1 cellular context compared by ENCODE assay signal in the genomic region with DNA sequence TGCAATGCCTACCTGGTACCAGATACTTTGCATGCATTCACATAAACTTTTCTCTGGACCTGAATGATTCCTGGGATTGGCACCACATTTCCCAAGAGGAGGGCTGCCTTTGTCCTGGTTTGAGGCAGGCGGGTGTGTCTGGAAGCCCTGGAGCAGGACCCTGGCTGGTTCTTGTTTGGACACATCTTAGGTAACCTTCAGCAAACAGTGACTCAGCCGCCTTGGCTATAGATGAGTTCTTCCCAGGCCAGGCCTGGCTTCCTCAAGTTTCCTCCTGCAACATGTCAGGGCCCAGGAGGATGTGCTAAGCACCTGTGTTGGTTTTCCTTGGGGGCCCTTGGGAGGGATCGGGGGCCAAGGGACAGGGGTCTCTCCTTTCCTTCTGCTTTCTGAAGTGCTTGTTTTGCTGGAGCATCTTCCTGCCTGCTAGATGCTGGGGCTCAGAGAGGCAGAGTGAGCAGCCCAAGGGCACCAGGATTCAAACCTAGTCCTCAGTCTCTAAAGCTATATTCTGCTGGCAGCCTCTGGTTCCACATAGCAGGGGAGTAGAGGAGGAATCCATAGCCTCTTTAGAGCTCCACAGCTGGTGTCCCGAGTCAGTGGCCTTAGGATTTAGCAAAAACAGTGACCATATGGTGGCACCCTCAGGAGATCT.
TF ChIP-seq lines count a peak whose summit lies in the region.

No MANE protein-coding gene starts in this region.

TF ChIP-seq in A549, 52 proteins besides CTCF, POLR2A, EP300 and RAD21:
- TF ChIP-seq REST (IDR thresholded peaks at IDR 0.05) (no peak), CEBPB (IDR thresholded peaks at IDR 0.05) (peak; percentile 54 to 87), JUN (IDR thresholded peaks at IDR 0.05) (peak in 1 of 2 experiments; percentile 49; a peak in 1 of 5 replicates), GATA3 (IDR thresholded peaks at IDR 0.05; ENCODE audit: borderline replicate concordance) (peak; percentile 27; the same call in 1 of the 2 replicates), JUNB (IDR thresholded peaks at IDR 0.05) (peak; percentile 33), FOSL2 (IDR thresholded peaks at IDR 0.05) (peak; percentile 77), FOSL2 (CRISPR knock-in tag; IDR thresholded peaks at IDR 0.05) (peak; percentile 89)
- TF ChIP-seq, protein P1, sequence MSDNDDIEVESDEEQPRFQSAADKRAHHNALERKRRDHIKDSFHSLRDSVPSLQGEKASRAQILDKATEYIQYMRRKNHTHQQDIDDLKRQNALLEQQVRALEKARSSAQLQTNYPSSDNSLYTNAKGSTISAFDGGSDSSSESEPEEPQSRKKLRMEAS (IDR thresholded peaks at IDR 0.05), result peak; percentile 57
- TF ChIP-seq, protein P2, sequence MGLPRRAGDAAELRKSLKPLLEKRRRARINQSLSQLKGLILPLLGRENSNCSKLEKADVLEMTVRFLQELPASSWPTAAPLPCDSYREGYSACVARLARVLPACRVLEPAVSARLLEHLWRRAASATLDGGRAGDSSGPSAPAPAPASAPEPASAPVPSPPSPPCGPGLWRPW (IDR thresholded peaks at IDR 0.05), result no peak
